ENCODE assay signal across 22 cellular contexts in genomic region chr11:44525473-44526252, GRCh38.
"Had no signal": no experiment of that assay in that cellular context is flagged by ENCODE, and none has a peak within 500 bp of the region (broad histone marks: within the 10 kb centered on the region; RNA-seq: fewer than 3 reads in every experiment).

No MANE protein-coding gene starts in this region.

- H3K4me3 ChIP-seq: psoas muscle, thyroid gland had no signal

- H3K9me3 ChIP-seq: psoas muscle, thyroid gland had no signal

- H3K4me1 ChIP-seq: psoas muscle, thyroid gland had no signal

- H3K4me3 Mint-ChIP-seq: activated CD8-positive, alpha-beta T cell treated with anti-CD3 and anti-CD28 coated beads, Interleukin-2, amount 10 ng/mL, durations not matched to agents 7 days and 5 days; activated naive CD8-positive, alpha-beta T cell treated with anti-CD3 and anti-CD28 coated beads, Interleukin-2, amount 10 ng/mL, durations not matched to agents 7 days and 5 days; activated T-cell treated with anti-CD3 and anti-CD28 coated beads, Interleukin-2, amount 50 U/mL, for 72 hours; effector memory CD8-positive, alpha-beta T cell; stimulated activated memory B cell treated with anti-CD40 and anti-IgM and Interleukin-4, amounts not matched to agents 10 μg/mL and 1 μg/mL and 100 μg/mL, for 72 hours; T-helper 1 cell treated with Interleukin-12 subunit alpha and Interleukin-12 subunit beta and Interleukin-4 antibody, amounts not matched to agents 30 μg/mL and 1 μg/mL, for 36 hours; WTC11 had no signal

- H3K27ac Mint-ChIP-seq: activated CD8-positive, alpha-beta T cell treated with anti-CD3 and anti-CD28 coated beads, Interleukin-2, amount 10 ng/mL, durations not matched to agents 7 days and 5 days; activated naive CD8-positive, alpha-beta T cell treated with anti-CD3 and anti-CD28 coated beads, Interleukin-2, amount 10 ng/mL, durations not matched to agents 7 days and 5 days; activated T-cell treated with anti-CD3 and anti-CD28 coated beads, Interleukin-2, amount 50 U/mL, for 72 hours; effector memory CD8-positive, alpha-beta T cell; stimulated activated memory B cell treated with anti-CD40 and anti-IgM and Interleukin-4, amounts not matched to agents 10 μg/mL and 1 μg/mL and 100 μg/mL, for 72 hours; T-helper 1 cell treated with Interleukin-12 subunit alpha and Interleukin-12 subunit beta and Interleukin-4 antibody, amounts not matched to agents 30 μg/mL and 1 μg/mL, for 36 hours; WTC11 had no signal

- DNase-seq: activated CD4-positive, alpha-beta T cell treated with anti-CD3 and anti-CD28 coated beads for 4 hours; activated CD8-positive, alpha-beta memory T cell treated with anti-CD3 and anti-CD28 coated beads, Interleukin-2, amount 50 U/mL, for 4 hours; activated CD8-positive, alpha-beta T cell treated with anti-CD3 and anti-CD28 coated beads, Interleukin-2, amount 10 ng/mL, durations not matched to agents 7 days and 5 days; activated gamma-delta T cell treated with Interleukin-2 at 50 U/mL for 16 hours; activated naive CD8-positive, alpha-beta T cell treated with anti-CD3 and anti-CD28 coated beads, Interleukin-2, amount 10 ng/mL, durations not matched to agents 7 days and 5 days; activated T-cell treated with anti-CD3 and anti-CD28 coated beads, Interleukin-2, amount 50 U/mL, for 72 hours; dermis blood vessel endothelial cell; effector memory CD8-positive, alpha-beta T cell; foreskin melanocyte; head of caudate nucleus; kidney glomerular epithelial cell; mammary epithelial cell; naive B cell; psoas muscle; stimulated activated CD4-positive, alpha-beta T cell treated with anti-CD3 and anti-CD28 coated beads, Interleukin-12 subunit alpha, Interleukin-12 subunit beta, amount 100 ng/mL, for 4 hours; thyroid gland had no signal

- H3K36me3 Mint-ChIP-seq: activated naive CD8-positive, alpha-beta T cell treated with anti-CD3 and anti-CD28 coated beads, Interleukin-2, amount 10 ng/mL, durations not matched to agents 7 days and 5 days; naive B cell; stimulated activated memory B cell treated with anti-CD40 and anti-IgM and Interleukin-4, amounts not matched to agents 10 μg/mL and 1 μg/mL and 100 μg/mL, for 72 hours; WTC11 had no signal

- H3K9me3 Mint-ChIP-seq: activated naive CD8-positive, alpha-beta T cell treated with anti-CD3 and anti-CD28 coated beads, Interleukin-2, amount 10 ng/mL, durations not matched to agents 7 days and 5 days; activated T-cell treated with anti-CD3 and anti-CD28 coated beads, Interleukin-2, amount 50 U/mL, for 72 hours; effector memory CD8-positive, alpha-beta T cell; naive B cell; stimulated activated memory B cell treated with anti-CD40 and anti-IgM and Interleukin-4, amounts not matched to agents 10 μg/mL and 1 μg/mL and 100 μg/mL, for 72 hours; T-helper 1 cell treated with Interleukin-12 subunit alpha and Interleukin-12 subunit beta and Interleukin-4 antibody, amounts not matched to agents 30 μg/mL and 1 μg/mL, for 36 hours; WTC11 had no signal

- ATAC-seq: activated CD8-positive, alpha-beta T cell treated with anti-CD3 and anti-CD28 coated beads, Interleukin-2, amount 10 ng/mL, durations not matched to agents 7 days and 5 days; activated T-cell treated with anti-CD3 and anti-CD28 coated beads, Interleukin-2, amount 50 U/mL, for 72 hours; effector memory CD8-positive, alpha-beta T cell; psoas muscle; SK-N-SH treated with all-trans-retinoic acid at 6 μM for 48 hours; stimulated activated memory B cell treated with anti-CD40 and anti-IgM and Interleukin-4, amounts not matched to agents 10 μg/mL and 1 μg/mL and 100 μg/mL, for 72 hours; WTC11 had no signal

- H3K36me3 ChIP-seq: brain microvascular endothelial cell, thyroid gland had no signal

- H3K27me3 ChIP-seq: brain microvascular endothelial cell, thyroid gland had no signal

- H3K27ac ChIP-seq: brain microvascular endothelial cell, epithelial cell of prostate, psoas muscle, thyroid gland had no signal
